In the genomic region with DNA sequence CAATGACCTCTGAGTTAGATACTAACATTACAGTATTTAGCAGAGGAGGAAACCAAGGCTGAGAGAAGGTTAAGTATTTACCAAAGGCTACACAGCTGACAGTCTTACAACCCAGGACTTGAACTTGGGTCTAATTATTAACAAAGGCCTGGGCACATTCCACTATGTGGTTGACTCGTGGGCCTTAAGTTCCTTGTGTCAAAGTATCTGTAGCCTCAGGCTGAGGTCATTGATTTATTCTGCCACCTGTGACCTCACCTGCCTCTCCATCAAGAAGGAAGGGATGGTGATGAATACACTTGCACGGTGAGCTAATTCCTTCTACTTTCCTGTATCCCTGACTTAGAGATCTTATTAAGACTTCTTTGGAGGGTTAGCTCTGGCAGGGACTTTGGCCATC, we compare ENCODE assay signal across 14 cellular contexts. TPM values are rescaled to one million over a fixed set of nuclear protein-coding genes. Genes with fewer than 3 reads are reported as not detected.
DNase-seq lines count a peak whose midpoint lies in the region; ATAC-seq, FAIRE-seq and TF ChIP-seq lines count a peak whose summit lies in the region.
"Had no signal": no experiment of that assay in that cellular context is flagged by ENCODE, and none has a peak within 500 bp of the region (broad histone marks: within the 10 kb centered on the region; RNA-seq: fewer than 3 reads in every experiment).

No MANE protein-coding gene starts in this region.

- no TSS peak for BruUV-seq in HepG2 (replicated peaks; lab: Mats Ljungman, UMichigan)

- POLR2A ChIA-PET in HepG2 (lab: Yijun Ruan, JAX), result no interaction called here

- no peaks in the 10 kb centered on the region for H3K9me3 ChIP-seq in HepG2 (ENCODE audit: low read length)
- H3K9me3 ChIP-seq: BLaER1 treated with 17β-estradiol and CSF1 and Interleukin-3, amounts not matched to agents 10 nM and 100 nM; heart right ventricle had no signal

- no peak for TF ChIP-seq RAD21 in HepG2 (CRISPR knock-in tag; IDR thresholded peaks at IDR 0.05)

- peak; percentile 97 for ATAC-seq in GM18909 (IDR thresholded peaks at IDR 0.05; ENCODE audit: poor library complexity, unreplicated experiment)
- ATAC-seq in GM21825 (IDR thresholded peaks at IDR 0.05; ENCODE audit: unreplicated experiment), result peak; percentile 91
- ATAC-seq in HG03280 (IDR thresholded peaks at IDR 0.05; ENCODE audit: unreplicated experiment), result peak; percentile 37
- ATAC-seq in HepG2, result peak; percentile 59
- ATAC-seq in GM19455 (IDR thresholded peaks at IDR 0.05; ENCODE audit: unreplicated experiment), result no peak
- ATAC-seq: effector memory CD8-positive, alpha-beta T cell; heart right ventricle had no signal

- intact Hi-C loops in HepG2 (cut with micrococcal nuclease; ENCODE audit: unreplicated experiment) (no loop called here), cardiac septum (cut with DNase I) (no loop called here)

- no peak overlapping the region for H3K4me2 ChIP-seq in HepG2 (ENCODE audit: low read depth, low read length)
- H3K4me2 ChIP-seq: BLaER1 treated with 17β-estradiol and CSF1 and Interleukin-3, amounts not matched to agents 10 nM and 100 nM had no signal

- in situ Hi-C loops in HepG2 (cut with HindIII; ENCODE audit: extremely low pct_ligation_motif_present, low pct_unique_long_range_greater_than_20kb), result no loop called here

- H3K27me3 ChIP-seq in HepG2 (ENCODE audit: control insufficient read depth in 1 of 2, insufficient read depth in 2 of 2, low read length in 2 of 2), result no peaks in the 10 kb centered on the region
- H3K27me3 ChIP-seq: BLaER1 treated with 17β-estradiol and CSF1 and Interleukin-3, amounts not matched to agents 10 nM and 100 nM had no signal

- no peak overlapping the region for H3K27ac ChIP-seq in HepG2 (ENCODE audit: extremely low read length, insufficient read depth, low read length)
- H3K27ac ChIP-seq: BLaER1 treated with 17β-estradiol and CSF1 and Interleukin-3, amounts not matched to agents 10 nM and 100 nM; heart right ventricle had no signal

- 5% methylated on average over 2 of the region's 2 CpGs for WGBS in HepG2 (ENCODE audit: low lambda C conversion rate)

- no peak for TF ChIP-seq POLR2A in HepG2 (IDR thresholded peaks at IDR 0.05; ENCODE audit: insufficient read depth in 1 of 2, low read depth in 2 of 2, low read length in 2 of 2)

- no peak overlapping the region for H3K9ac ChIP-seq in HepG2 (ENCODE audit: insufficient read depth, low read depth, low read length)
- H3K9ac ChIP-seq: BLaER1 treated with 17β-estradiol and CSF1 and Interleukin-3, amounts not matched to agents 10 nM and 100 nM had no signal

- no peak for TF ChIP-seq CTCF in HepG2 (CRISPR knock-in tag; IDR thresholded peaks at IDR 0.05)

- peak; percentile 34 for FAIRE-seq in HepG2 (lab: Jason Lieb, UNC)

- H3K79me2 ChIP-seq in HepG2 (ENCODE audit: insufficient read depth, low read length), result no peaks in the 10 kb centered on the region

- H3K36me3 ChIP-seq in HepG2 (replicated peaks in 1 of 2; ENCODE audit: control insufficient read depth in 1 of 2, insufficient read depth in 2 of 2, low read length in 2 of 2), result no peaks in the 10 kb centered on the region
- H3K36me3 ChIP-seq: BLaER1 treated with 17β-estradiol and CSF1 and Interleukin-3, amounts not matched to agents 10 nM and 100 nM; heart right ventricle had no signal

- CTCF ChIA-PET in HepG2 (lab: Yijun Ruan, JAX; ENCODE audit: low intra/inter-chr PET ratio, low total read pairs), result no interaction called here

- TF ChIP-seq EP300 in HepG2 (IDR thresholded peaks at IDR 0.05; ENCODE audit: low read depth in 2 of 2, low read length in 2 of 2) (no peak), HepG2 (CRISPR knock-in tag; IDR thresholded peaks at IDR 0.05; ENCODE audit: borderline replicate concordance) (no peak)

- no peak overlapping the region for H3K4me3 ChIP-seq in HepG2 (replicated peaks in 1 of 3; ENCODE audit: insufficient read depth in 1 of 3, low read depth in 2 of 3, low read length in 3 of 3)
- H3K4me3 ChIP-seq: BLaER1 treated with 17β-estradiol and CSF1 and Interleukin-3, amounts not matched to agents 10 nM and 100 nM; heart right ventricle had no signal

- H3K4me1 ChIP-seq in HepG2 (ENCODE audit: insufficient read depth, low read length), result peaks cover 8% of the 10 kb centered on the region
- H3K4me1 ChIP-seq: BLaER1 treated with 17β-estradiol and CSF1 and Interleukin-3, amounts not matched to agents 10 nM and 100 nM; heart right ventricle had no signal

- H2AFZ ChIP-seq in HepG2 (ENCODE audit: low read length), result no peak overlapping the region

- DNase-seq in HepG2 (ENCODE audit: low spot score) (peak; percentile 15), COLO668 (lab: John Stamatoyannopoulos, UW; ENCODE audit: unreplicated experiment) (no peak), cardiac septum (ENCODE audit: low spot score) (no peak)
- DNase-seq in NK-92 treated with Interleukin-12 subunit alpha and Interleukin-12 subunit beta, amount 100 ng/mL, for 24 hours (lab: John Stamatoyannopoulos, UW), result no peak
- DNase-seq: effector memory CD8-positive, alpha-beta T cell; heart right ventricle; NCI-H1417 treated with DMSO at 0.1 percent for 48 hours; stimulated activated naive CD4-positive, alpha-beta T cell; SW 1271 had no signal

- no peaks in the 10 kb centered on the region for H4K20me1 ChIP-seq in HepG2 (ENCODE audit: insufficient read depth, low read length)
- H4K20me1 ChIP-seq: BLaER1 treated with 17β-estradiol and CSF1 and Interleukin-3, amounts not matched to agents 10 nM and 100 nM had no signal

TF ChIP-seq in HepG2, 621 proteins besides CTCF, POLR2A, EP300 and RAD21:
- TF ChIP-seq JARID2 (CRISPR knock-in tag; IDR thresholded peaks at IDR 0.05; ENCODE audit: insufficient replicate concordance), result no peak
- no peak for TF ChIP-seq SMARCC2 (IDR thresholded peaks at IDR 0.05)
- TF ChIP-seq, protein P1, sequence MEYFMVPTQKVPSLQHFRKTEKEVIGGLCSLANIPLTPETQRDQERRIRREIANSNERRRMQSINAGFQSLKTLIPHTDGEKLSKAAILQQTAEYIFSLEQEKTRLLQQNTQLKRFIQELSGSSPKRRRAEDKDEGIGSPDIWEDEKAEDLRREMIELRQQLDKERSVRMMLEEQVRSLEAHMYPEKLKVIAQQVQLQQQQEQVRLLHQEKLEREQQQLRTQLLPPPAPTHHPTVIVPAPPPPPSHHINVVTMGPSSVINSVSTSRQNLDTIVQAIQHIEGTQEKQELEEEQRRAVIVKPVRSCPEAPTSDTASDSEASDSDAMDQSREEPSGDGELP (IDR thresholded peaks at IDR 0.05; ENCODE audit: borderline replicate concordance, low read depth), result peak; percentile 44; the same call in 1 of the 2 replicates
- TF ChIP-seq, protein P2, sequence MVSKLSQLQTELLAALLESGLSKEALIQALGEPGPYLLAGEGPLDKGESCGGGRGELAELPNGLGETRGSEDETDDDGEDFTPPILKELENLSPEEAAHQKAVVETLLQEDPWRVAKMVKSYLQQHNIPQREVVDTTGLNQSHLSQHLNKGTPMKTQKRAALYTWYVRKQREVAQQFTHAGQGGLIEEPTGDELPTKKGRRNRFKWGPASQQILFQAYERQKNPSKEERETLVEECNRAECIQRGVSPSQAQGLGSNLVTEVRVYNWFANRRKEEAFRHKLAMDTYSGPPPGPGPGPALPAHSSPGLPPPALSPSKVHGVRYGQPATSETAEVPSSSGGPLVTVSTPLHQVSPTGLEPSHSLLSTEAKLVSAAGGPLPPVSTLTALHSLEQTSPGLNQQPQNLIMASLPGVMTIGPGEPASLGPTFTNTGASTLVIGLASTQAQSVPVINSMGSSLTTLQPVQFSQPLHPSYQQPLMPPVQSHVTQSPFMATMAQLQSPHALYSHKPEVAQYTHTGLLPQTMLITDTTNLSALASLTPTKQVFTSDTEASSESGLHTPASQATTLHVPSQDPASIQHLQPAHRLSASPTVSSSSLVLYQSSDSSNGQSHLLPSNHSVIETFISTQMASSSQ (IDR thresholded peaks at IDR 0.05; ENCODE audit: low read depth), result peak; percentile 44
- TF ChIP-seq, protein P2 (CRISPR knock-in tag; IDR thresholded peaks at IDR 0.05; ENCODE audit: borderline replicate concordance), result no peak

RNA-seq across cellular contexts. Expression of a gene that starts 19.8 kb away (rescaled TPM):
- total RNA-seq in HepG2 (2016; rRNA removed; fragmentation: Illumina TruSeq; extraction: Trizol) (17.3 and 28.8 TPM in 2 replicates), cardiac septum (8.1 TPM)
- total RNA-seq in HepG2 (2016; cell fraction: cytosol; rRNA removed; fragmentation: Illumina TruSeq; extraction: Trizol; ENCODE audit: low read depth), result 1.2 TPM in 2 replicates
- total RNA-seq in HepG2 (2016; cell fraction: insoluble cytoplasmic fraction; rRNA removed; fragmentation: Illumina TruSeq; extraction: Trizol), result 16.7 and 29.7 TPM in 2 replicates
- total RNA-seq in HepG2 (2016; cell fraction: membrane; rRNA removed; fragmentation: Illumina TruSeq; extraction: Trizol), result 7.4 and 8.9 TPM in 2 replicates
- total RNA-seq in HepG2 (2016; cell fraction: nucleus; rRNA removed; fragmentation: Illumina TruSeq; extraction: Trizol), result 14.8 and 15.2 TPM in 2 replicates
- 6.4 and 9.7 TPM in 2 replicates for polyA plus RNA-seq in HepG2 (2011; rRNA removed)
- 4.2 and 5.5 TPM in 2 replicates for polyA plus RNA-seq in HepG2 (2011; cell fraction: cytosol; rRNA removed)
- polyA plus RNA-seq in HepG2 (2011; cell fraction: nucleus; rRNA removed), result 2.1 and 2.3 TPM in 2 replicates
- 7.1 and 9.0 TPM in 2 replicates for polyA plus RNA-seq in HepG2 (2012)
- 0.44 and 0.54 TPM in 2 replicates for polyA plus RNA-seq in HepG2 (2016; cell fraction: cytosol; fragmentation: Illumina TruSeq; extraction: Trizol; ENCODE audit: low read depth)
- polyA plus RNA-seq in HepG2 (2016; cell fraction: insoluble cytoplasmic fraction; fragmentation: Illumina TruSeq; extraction: Trizol; ENCODE audit: low read depth), result 23.4 and 26.0 TPM in 2 replicates
- 2.5 and 3.4 TPM in 2 replicates for polyA plus RNA-seq in HepG2 (2016; cell fraction: membrane; fragmentation: Illumina TruSeq; extraction: Trizol; ENCODE audit: low read depth)
- 12.2 and 12.6 TPM in 2 replicates for polyA plus RNA-seq in HepG2 (2016; cell fraction: nucleus; fragmentation: Illumina TruSeq; extraction: Trizol; ENCODE audit: insufficient read depth, low read depth)
- 8.7 and 20.6 TPM in 2 replicates for polyA minus RNA-seq in HepG2 (2011; rRNA and poly(A)+ RNA removed; ENCODE audit: low replicate concordance)
- 13.6 and 15.7 TPM in 2 replicates for polyA minus RNA-seq in HepG2 (2011; cell fraction: cytosol; rRNA and poly(A)+ RNA removed)
- polyA minus RNA-seq in HepG2 (2011; cell fraction: nucleus; rRNA and poly(A)+ RNA removed), result 15.2 and 16.4 TPM in 2 replicates
